Comparison of ENCODE assay signal across 13 cellular contexts in genomic region chr14:93329965-93330608, GRCh38. TPM values are rescaled to one million over a fixed set of nuclear protein-coding genes. Genes with fewer than 3 reads are reported as not detected.
A peak's percentile ranks its signal among the peaks of the same experiment; 100 is the strongest.
DNase-seq lines count a peak whose midpoint lies in the region; ATAC-seq and TF ChIP-seq lines count a peak whose summit lies in the region.
"Had no signal": no experiment of that assay in that cellular context is flagged by ENCODE, and none has a peak within 500 bp of the region (broad histone marks: within the 10 kb centered on the region; RNA-seq: fewer than 3 reads in every experiment).

No MANE protein-coding gene starts in this region.

- H3K27me3 ChIP-seq in CD4-positive, alpha-beta memory T cell (ENCODE audit: insufficient read depth, low read length), result no peaks in the 10 kb centered on the region
- no peaks in the 10 kb centered on the region for H3K27me3 ChIP-seq in MM.1S (replicated peaks; ENCODE audit: insufficient read depth, low read length)

- no peak overlapping the region for H2AFZ ChIP-seq in MM.1S (ENCODE audit: low read length)

- no peaks in the 10 kb centered on the region for H3K9me3 ChIP-seq in CD4-positive, alpha-beta memory T cell (ENCODE audit: control insufficient read depth in 1 of 2, low read length in 2 of 2)
- H3K9me3 ChIP-seq in MM.1S (replicated peaks; ENCODE audit: insufficient read depth, low read length), result no peaks in the 10 kb centered on the region
- H3K9me3 ChIP-seq: prostate gland had no signal

- H3K27me3 Mint-ChIP-seq in CD4-positive, alpha-beta memory T cell, result no peaks in the 10 kb centered on the region
- H3K27me3 Mint-ChIP-seq in endothelial cell (ENCODE audit: unreplicated experiment) (peaks cover 9% of the 10 kb centered on the region), nephron progenitor cell (ENCODE audit: low read depth, poor library complexity) (no peaks in the 10 kb centered on the region)

- peaks cover 37 to 71% (median 49%) of the 10 kb centered on the region in 4 donors for H3K4me1 Mint-ChIP-seq in CD4-positive, alpha-beta memory T cell
- H3K4me1 Mint-ChIP-seq in endothelial cell (ENCODE audit: unreplicated experiment) (peaks cover 41% of the 10 kb centered on the region), nephron progenitor cell (peaks cover 43% of the 10 kb centered on the region)

- POLR2A ChIA-PET in CD4-positive, alpha-beta memory T cell (lab: Charles Lee; ENCODE audit: partially characterized antibody), result no interaction called here

- H3K27ac ChIP-seq in CD4-positive, alpha-beta memory T cell (ENCODE audit: low read depth, low read length), result no peak overlapping the region
- peak overlapping the region; percentile 67; the same call in 1 of the 2 replicates for H3K27ac ChIP-seq in MM.1S (ENCODE audit: low read length)
- H3K27ac ChIP-seq: prostate gland had no signal

- no peaks in the 10 kb centered on the region for H3K9me2 ChIP-seq in MM.1S (replicated peaks; ENCODE audit: insufficient read depth, low read length)

- peak overlapping the region in 2 of 7 donors; percentile 8 to 9 for H3K27ac Mint-ChIP-seq in CD4-positive, alpha-beta memory T cell
- H3K27ac Mint-ChIP-seq in endothelial cell (ENCODE audit: unreplicated experiment) (peak overlapping the region; percentile 94), nephron progenitor cell (peak overlapping the region; percentile 6)

- peaks cover 9% of the 10 kb centered on the region; the same call in 1 of the 2 replicates for H3F3A ChIP-seq in MM.1S (ENCODE audit: insufficient read depth, low read length)

- H3K4me2 ChIP-seq in MM.1S (ENCODE audit: low read depth, low read length), result peak overlapping the region; percentile 85

- ATAC-seq in GM19452 (IDR thresholded peaks at IDR 0.05; ENCODE audit: unreplicated experiment) (no peak), HG03095 (IDR thresholded peaks at IDR 0.05; ENCODE audit: unreplicated experiment) (no peak), GM18520 (IDR thresholded peaks at IDR 0.05; ENCODE audit: unreplicated experiment) (no peak)

- H3K4me1 ChIP-seq in CD4-positive, alpha-beta memory T cell (ENCODE audit: insufficient read depth, low read length), result peaks cover 35% of the 10 kb centered on the region
- H3K4me1 ChIP-seq in MM.1S (ENCODE audit: low read length), result 0 out of 2 replicates have a peak, but pooled peaks cover 3% of the 10 kb centered on the region

- H4K20me1 ChIP-seq in MM.1S (ENCODE audit: insufficient read depth, low read length), result no peaks in the 10 kb centered on the region

- peak overlapping the region in 5 of 8 donors; percentile 8 to 70 (median 23) for H3K4me3 Mint-ChIP-seq in CD4-positive, alpha-beta memory T cell
- peak overlapping the region; percentile 70 for H3K4me3 Mint-ChIP-seq in endothelial cell (ENCODE audit: unreplicated experiment)
- H3K4me3 Mint-ChIP-seq in nephron progenitor cell, result peak overlapping the region; percentile 30

- peaks cover 0 to 9% of the 10 kb centered on the region in 2 donors for H3K36me3 Mint-ChIP-seq in CD4-positive, alpha-beta memory T cell
- no peaks in the 10 kb centered on the region for H3K36me3 Mint-ChIP-seq in endothelial cell (ENCODE audit: low read depth, unreplicated experiment)
- peaks cover 21% of the 10 kb centered on the region for H3K36me3 Mint-ChIP-seq in nephron progenitor cell (ENCODE audit: low read depth)

- intact Hi-C loops in CD4-positive, alpha-beta memory T cell (cut with micrococcal nuclease), result loop anchor here (5.0 kb wide), 1 partner anchor 218 kb away; no protein-coding TSS in a partner anchor

- DNase-seq in CD4-positive, alpha-beta memory T cell, result no peak
- DNase-seq in MM.1S, result no peak
- no peak for DNase-seq in endothelial cell (ENCODE audit: low spot score)
- DNase-seq in nephron progenitor cell, result no peak
- no peak for DNase-seq in GM19238 (ENCODE audit: insufficient read length, low spot score)
- DNase-seq: anterior cingulate cortex, NCI-H2029 treated with DMSO at 0.1 percent for 48 hours, T1000 had no signal

- H3K9me3 Mint-ChIP-seq in CD4-positive, alpha-beta memory T cell, result peaks cover 0 to 1% (median 0%) of the 10 kb centered on the region in 8 donors
- no peaks in the 10 kb centered on the region for H3K9me3 Mint-ChIP-seq in endothelial cell (ENCODE audit: unreplicated experiment)
- peaks cover 5% of the 10 kb centered on the region for H3K9me3 Mint-ChIP-seq in nephron progenitor cell

- H3K79me2 ChIP-seq in MM.1S (ENCODE audit: low read length), result peaks cover 72% of the 10 kb centered on the region

- no peaks in the 10 kb centered on the region for H3K36me3 ChIP-seq in CD4-positive, alpha-beta memory T cell (ENCODE audit: insufficient read depth, low read length)
- H3K36me3 ChIP-seq in MM.1S (replicated peaks; ENCODE audit: insufficient read depth, low read length), result no peaks in the 10 kb centered on the region
- H3K36me3 ChIP-seq: prostate gland had no signal

- no peak overlapping the region for H3K4me3 ChIP-seq in CD4-positive, alpha-beta memory T cell (ENCODE audit: low read length in 2 of 2)
- H3K4me3 ChIP-seq in MM.1S (ENCODE audit: low read length), result peak overlapping the region; percentile 80
- H3K4me3 ChIP-seq: prostate gland had no signal

- TF ChIP-seq CTCF in MM.1S (IDR thresholded peaks at IDR 0.05; ENCODE audit: low read length), result no peak
- TF ChIP-seq CTCF in endothelial cell (IDR thresholded peaks at IDR 0.05; ENCODE audit: unreplicated experiment), result no peak
- no peak for TF ChIP-seq CTCF in nephron progenitor cell (IDR thresholded peaks at IDR 0.05)

- H3K9ac ChIP-seq in MM.1S (ENCODE audit: low read length), result peak overlapping the region; percentile 75

- CTCF ChIA-PET in CD4-positive, alpha-beta memory T cell (lab: Charles Lee; ENCODE audit: partially characterized antibody), result no interaction called here

RNA-seq across cellular contexts. Expression of gene BTBD7, which starts 2.7 kb away (rescaled TPM):
- total RNA-seq in CD4-positive, alpha-beta memory T cell, result 10 to 100 TPM; 30.3 to 38.3 TPM
- 1 to 10 TPM; 6.9 to 8.7 TPM for polyA plus RNA-seq in CD4-positive, alpha-beta memory T cell
- 71.1 TPM for total RNA-seq in endothelial cell (ENCODE audit: unreplicated experiment)

RNA-seq across cellular contexts. Expression of gene COX8C, which starts 16.9 kb away (rescaled TPM):
- total RNA-seq in CD4-positive, alpha-beta memory T cell, result not detected
- polyA plus RNA-seq in CD4-positive, alpha-beta memory T cell, result not detected
- total RNA-seq in endothelial cell (ENCODE audit: unreplicated experiment), result not detected
- polyA plus RNA-seq: thymus had no signal
